24 cellular contexts compared by ENCODE assay signal in genomic region chr13:34671136-34671535, GRCh38.
A peak's percentile ranks its signal among the peaks of the same experiment; 100 is the strongest.
DNase-seq lines count a peak whose midpoint lies in the region; ATAC-seq, FAIRE-seq and TF ChIP-seq lines count a peak whose summit lies in the region.
"Had no signal": no experiment of that assay in that cellular context is flagged by ENCODE, and none has a peak within 500 bp of the region (broad histone marks: within the 10 kb centered on the region; RNA-seq: fewer than 3 reads in every experiment).

No MANE protein-coding gene starts in this region.

- H3K9me3 ChIP-seq in heart right ventricle (no peaks in the 10 kb centered on the region), BE2C (no peaks in the 10 kb centered on the region; the same call in 1 of the 2 replicates)

- no peak for FAIRE-seq in HTR-8/SVneo (lab: Jason Lieb, UNC)
- FAIRE-seq: endometrium, islet of Langerhans, urothelium cell line had no signal

- intact Hi-C loops in heart right ventricle (cut with DNase I) = no loop called here

- peak; percentile 90 to 96 (median 94) for ATAC-seq in heart right ventricle
- no peak for ATAC-seq in HG02610 (IDR thresholded peaks at IDR 0.05; ENCODE audit: unreplicated experiment)
- ATAC-seq: naive thymus-derived CD8-positive, alpha-beta T cell had no signal

- H3K27me3 ChIP-seq in heart right ventricle = no peaks in the 10 kb centered on the region
- no peaks in the 10 kb centered on the region for H3K27me3 ChIP-seq in BE2C
- H3K27me3 ChIP-seq: hepatocyte had no signal

- H3K4me1 ChIP-seq in heart right ventricle (peaks cover 0 to 30% (median 7%) of the 10 kb centered on the region in 9 donors), BE2C (peaks cover 3% of the 10 kb centered on the region)

- H3K4me3 ChIP-seq in heart right ventricle (no peak overlapping the region), BE2C (ENCODE audit: low read depth, low read length) (no peak overlapping the region)
- H3K4me3 ChIP-seq: coronary artery, hepatocyte, PC-9 had no signal

- H3K27ac ChIP-seq in heart right ventricle = peak overlapping the region in 8 of 10 donors; percentile 13 to 80 (median 66)
- H3K27ac ChIP-seq: coronary artery, hepatocyte, KMS-11, PC-9 had no signal

- TF ChIP-seq CTCF in heart right ventricle (IDR thresholded peaks at IDR 0.05) = no peak
- TF ChIP-seq CTCF in BE2C (IDR thresholded peaks at IDR 0.05; ENCODE audit: low read depth, low read length) = no peak

- H3K36me3 ChIP-seq in heart right ventricle (no peaks in the 10 kb centered on the region), BE2C (no peaks in the 10 kb centered on the region)

- DNase-seq in Ammon's horn (ENCODE audit: low spot score) = peak; percentile 70
- peak; percentile 24 for DNase-seq in RPMI7951 (ENCODE audit: low read depth)
- peak in 1 of 2 donors; percentile 70 for DNase-seq in heart right ventricle
- peak; percentile 12 for DNase-seq in putamen (ENCODE audit: low spot score)
- DNase-seq in HTR-8/SVneo (ENCODE audit: insufficient read length, low spot score) = no peak
- DNase-seq in BE2C = no peak
- DNase-seq in GM19238 (ENCODE audit: insufficient read length, low spot score) = no peak
- DNase-seq: activated CD4-positive, alpha-beta T cell treated with anti-CD3 and anti-CD28 coated beads, Interleukin-2, amount 50 U/mL, for 48 hours; activated naive CD4-positive, alpha-beta T cell treated with Interleukin-2 at 50 U/mL for 16 hours; mammary epithelial cell; naive thymus-derived CD8-positive, alpha-beta T cell; NCI-H1417; NCI-H2171 treated with DMSO at 0.1 percent for 48 hours; NCI-H82; PC-9; stimulated activated CD4-positive, alpha-beta T cell treated with anti-CD3 and anti-CD28 coated beads, Interleukin-4, amount 100 ng/mL, for 4 hours; T-helper 2 cell had no signal

Comparison
In these comparisons a context has a peak if more than half of its experiments do, and no peak if none do; other contexts are left out.
1. DNase-seq: peak in Ammon's horn (single experiment), RPMI7951 (single experiment) and putamen (single experiment); none in HTR-8/SVneo (single experiment), BE2C (single experiment) and GM19238 (single experiment).